8 cellular contexts compared by ENCODE assay signal in the genomic region with DNA sequence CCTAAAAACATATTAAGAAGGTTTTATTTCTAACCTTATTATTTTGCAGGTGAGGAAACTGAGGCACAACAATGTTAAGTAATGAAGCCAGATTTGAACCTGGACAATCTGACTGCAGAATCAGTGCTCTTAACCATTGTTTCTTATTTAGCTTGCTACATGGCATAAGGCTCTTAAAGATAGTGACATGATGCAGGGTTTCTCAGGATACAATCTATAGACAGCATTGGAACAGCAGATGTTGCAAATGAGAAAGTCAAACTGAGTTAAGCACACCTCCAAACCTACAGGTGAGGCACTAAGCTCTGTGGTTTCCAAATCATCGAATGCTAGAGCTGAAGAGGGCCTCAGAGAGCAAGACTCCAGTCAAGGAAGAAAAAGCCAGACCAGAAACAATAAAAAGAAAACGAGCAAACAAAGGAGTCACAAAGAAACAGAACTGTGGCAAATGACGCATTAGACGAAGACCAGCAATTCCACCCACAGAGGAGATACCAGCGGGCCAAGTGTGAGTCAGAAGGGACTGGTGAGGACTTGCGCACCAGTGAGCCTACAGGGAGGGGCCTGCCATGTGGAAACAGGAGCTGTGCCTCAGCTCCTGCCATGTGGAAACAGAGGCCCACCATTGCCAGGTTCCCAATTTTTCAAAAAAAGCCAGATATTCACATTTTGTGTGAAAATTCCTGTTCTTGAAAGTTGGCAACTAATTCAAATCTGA. TPM values are rescaled to one million over a fixed set of nuclear protein-coding genes. Genes with fewer than 3 reads are reported as not detected.
DNase-seq lines count a peak whose midpoint lies in the region; ATAC-seq and TF ChIP-seq lines count a peak whose summit lies in the region.

No MANE protein-coding gene starts in this region.

- H3K36me3 Mint-ChIP-seq in Calu3 (ENCODE audit: insufficient read depth, unreplicated experiment): peaks cover 5% of the 10 kb centered on the region

- no TSS peak for BruUV-seq in Calu3 (replicated peaks; lab: Mats Ljungman, UMichigan)

- TF ChIP-seq POLR2A in tibial nerve (IDR thresholded peaks at IDR 0.05) (no peak), thyroid gland (IDR thresholded peaks at IDR 0.05) (no peak)

- no peak overlapping the region for H3K4me3 Mint-ChIP-seq in Calu3 (ENCODE audit: low read depth, unreplicated experiment)

- H3K27ac ChIP-seq in KOPT-K1 (ENCODE audit: low read depth, low read length, poor library complexity, severe bottlenecking) (peak overlapping the region; percentile 56), tibial nerve (peak overlapping the region in 1 of 4 donors; percentile 24), thyroid gland (no peak overlapping the region)

- CTCF ChIA-PET in Calu3 (lab: Charles Lee): interaction anchor here (0.6 to 0.7 kb wide), 2 partner anchors 11 to 18 kb away, joined by 3 to 7 read pairs; no protein-coding TSS in a partner anchor

- no peaks in the 10 kb centered on the region for H3K9me3 Mint-ChIP-seq in Calu3 (ENCODE audit: low read depth, unreplicated experiment)

- no peak overlapping the region for H3K4me3 ChIP-seq in tibial nerve
- no peak overlapping the region for H3K4me3 ChIP-seq in thyroid gland (replicated peaks in 1 of 3)

- peaks cover 33% of the 10 kb centered on the region for H3K4me1 Mint-ChIP-seq in Calu3 (ENCODE audit: low read depth, unreplicated experiment)

- no peak for TF ChIP-seq EP300 in tibial nerve (IDR thresholded peaks at IDR 0.05)

- H3K27me3 ChIP-seq in tibial nerve (no peaks in the 10 kb centered on the region), thyroid gland (no peaks in the 10 kb centered on the region)

- intact Hi-C loops in Calu3 (cut with micrococcal nuclease; ENCODE audit: unreplicated experiment) (no loop called here), thyroid gland (cut with DNase I) (no loop called here)

- DNase-seq in Calu3 (peak; percentile 76), germinal center (ENCODE audit: low spot score) (peak; percentile 33), tibial nerve (ENCODE audit: low spot score in 2 of 2) (no peak), thyroid gland (no peak)
- peak; percentile 62 for DNase-seq in activated CD8-positive, alpha-beta memory T cell treated with anti-CD3 and anti-CD28 coated beads, Interleukin-2, amount 50 U/mL, for 4 hours
- DNase-seq in stimulated activated CD4-positive, alpha-beta T cell treated with anti-CD3 and anti-CD28 coated beads, TNF-alpha, amount 100 ng/mL, for 24 hours (ENCODE audit: low read depth in 3 of 3): peak in 2 of 3 experiments; percentile 51 to 77

- no peaks in the 10 kb centered on the region for H3K27me3 Mint-ChIP-seq in Calu3 (ENCODE audit: unreplicated experiment)

- H3K27ac Mint-ChIP-seq in Calu3 (ENCODE audit: unreplicated experiment): peak overlapping the region; percentile 76

- H3K36me3 ChIP-seq in KOPT-K1 (ENCODE audit: insufficient read depth, low read length): no peaks in the 10 kb centered on the region; the same call in 1 of the 2 replicates
- H3K36me3 ChIP-seq in tibial nerve: no peaks in the 10 kb centered on the region
- H3K36me3 ChIP-seq in thyroid gland: no peaks in the 10 kb centered on the region

- H3K4me1 ChIP-seq in tibial nerve (peaks cover 0 to 9% (median 4%) of the 10 kb centered on the region in 4 donors), thyroid gland (peaks cover 0 to 5% of the 10 kb centered on the region in 2 donors)

- H3K9me3 ChIP-seq in KOPT-K1 (ENCODE audit: insufficient read depth, low read length, poor library complexity, severe bottlenecking) (no peaks in the 10 kb centered on the region), tibial nerve (no peaks in the 10 kb centered on the region), thyroid gland (no peaks in the 10 kb centered on the region)

- no peak for TF ChIP-seq CTCF in Calu3 (IDR thresholded peaks at IDR 0.05; ENCODE audit: unreplicated experiment)
- no peak for TF ChIP-seq CTCF in tibial nerve (IDR thresholded peaks at IDR 0.05)
- TF ChIP-seq CTCF in thyroid gland (IDR thresholded peaks at IDR 0.05): no peak

- WGBS in tibial nerve, 2 donors: 59 to 64% methylated on average over 6 of the region's 6 CpGs
- 70 to 88% methylated on average over 6 of the region's 6 CpGs for WGBS in thyroid gland, 2 donors

- ATAC-seq in GM21529 (IDR thresholded peaks at IDR 0.05; ENCODE audit: unreplicated experiment): peak; percentile 60

RNA-seq across cellular contexts. Expression of gene CD58, which starts 14.4 kb away (rescaled TPM):
- 18.9 and 22.9 TPM in 2 replicates for total RNA-seq in Calu3 (2022)
- total RNA-seq in tibial nerve: 10 to 100 TPM; 15.9 to 36.0 (median 21.8) TPM
- total RNA-seq in thyroid gland: 10 to 100 TPM; 17.5 to 51.9 (median 23.1) TPM

Comparison
In these comparisons a context has a peak if more than half of its experiments do, and no peak if none do; other contexts are left out.
1. DNase-seq: peak in Calu3 (single experiment), activated CD8-positive, alpha-beta memory T cell treated with anti-CD3 and anti-CD28 coated beads, Interleukin-2, amount 50 U/mL, for 4 hours (single experiment), germinal center (single experiment) and stimulated activated CD4-positive, alpha-beta T cell treated with anti-CD3 and anti-CD28 coated beads, TNF-alpha, amount 100 ng/mL, for 24 hours (2 of 3); none in tibial nerve (0 of 2) and thyroid gland (0 of 2).